Comparison of ENCODE assay signal across 10 cellular contexts in the genomic region with DNA sequence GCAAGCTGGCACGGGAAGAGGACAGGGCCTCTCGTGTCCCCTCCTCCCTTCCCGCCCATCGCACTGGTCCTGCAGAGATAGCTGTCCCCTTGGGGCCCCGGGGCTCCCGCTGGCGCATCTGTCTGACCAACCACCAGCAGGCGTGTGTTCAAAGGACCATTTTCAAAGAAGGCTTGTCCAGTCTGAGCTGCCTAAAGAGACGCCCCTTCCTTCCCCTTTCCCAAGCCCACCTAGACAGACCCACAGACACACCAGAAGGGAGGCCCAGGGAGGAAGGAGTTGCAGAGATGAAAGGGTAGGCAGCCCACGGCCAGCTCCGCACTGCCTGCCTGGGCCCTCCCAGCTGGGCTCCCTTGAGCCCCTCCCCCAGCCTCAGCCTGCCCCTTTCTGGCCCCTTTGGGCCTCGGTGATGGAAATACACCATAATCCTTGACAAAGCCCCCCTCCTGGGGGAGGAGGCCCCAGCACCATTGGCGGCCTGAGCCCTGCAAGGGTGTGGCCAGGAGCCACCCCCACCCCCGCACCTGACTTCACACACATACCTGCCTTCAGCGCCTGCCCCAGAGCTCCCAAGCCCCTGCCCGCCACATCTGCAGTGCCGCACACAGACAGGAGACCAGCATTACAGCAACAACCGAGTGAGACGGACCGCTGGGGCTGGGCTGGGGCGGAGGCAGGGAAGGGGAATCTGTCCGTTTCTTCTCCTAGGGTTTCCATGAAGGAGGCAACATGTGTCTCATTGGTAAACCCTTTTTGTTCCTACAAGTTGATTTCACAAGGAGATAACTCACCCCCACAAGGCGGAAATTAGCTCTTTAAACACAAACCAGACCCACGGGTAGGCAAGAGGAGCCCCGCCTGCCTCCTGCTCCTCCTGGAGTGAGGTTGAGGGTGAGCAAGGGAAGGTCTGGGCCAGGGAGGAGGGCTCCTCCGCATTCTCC. TPM values are rescaled to one million over a fixed set of nuclear protein-coding genes. Genes with fewer than 3 reads are reported as not detected.
A peak's percentile ranks its signal among the peaks of the same experiment; 100 is the strongest.
DNase-seq lines count a peak whose midpoint lies in the region; ATAC-seq and TF ChIP-seq lines count a peak whose summit lies in the region.
"Had no signal": no experiment of that assay in that cellular context is flagged by ENCODE, and none has a peak within 500 bp of the region (broad histone marks: within the 10 kb centered on the region; RNA-seq: fewer than 3 reads in every experiment).

TSS of gene STRA6 (minus strand) at position 327 of the 941 bp plus-strand sequence. CDS start 520 bp downstream, outside the sequence.

- intact Hi-C loops in left lung (cut with DNase I): no loop called here

- H3K4me3 ChIP-seq in Loucy (ENCODE audit: low read length, poor library complexity, severe bottlenecking) (peak within 1 kb of the TSS; percentile 75), astrocyte of the cerebellum (ENCODE audit: low read depth, low read length) (peak within 1 kb of the TSS; percentile 1), left lung (no peak within 1 kb of the TSS)

- peak; percentile 55 for TF ChIP-seq CTCF in Loucy (conservative IDR thresholded peaks at IDR 0.05; ENCODE audit: low read length)
- no peak for TF ChIP-seq CTCF in astrocyte of the cerebellum (IDR thresholded peaks at IDR 0.05; ENCODE audit: low read depth, low read length, missing control alignments)
- no peak for TF ChIP-seq CTCF in left lung (IDR thresholded peaks at IDR 0.05)

- H2AFZ ChIP-seq in Loucy (ENCODE audit: low read length): no peak within 1 kb of the TSS; the same call in 1 of the 2 replicates

- ATAC-seq in left lung (peak; percentile 58), HG03025 (IDR thresholded peaks at IDR 0.05; ENCODE audit: low FRiP score, unreplicated experiment) (no peak)
- ATAC-seq: Right ventricle myocardium inferior had no signal

- DNase-seq in D341Med (ENCODE audit: low spot score): peak; percentile 89
- no peak for DNase-seq in astrocyte of the cerebellum (ENCODE audit: low read depth)
- peak in 1 of 2 donors; percentile 77 for DNase-seq in left lung
- no peak for DNase-seq in NCI-H1105 (lab: John Stamatoyannopoulos, UW)
- DNase-seq in substantia nigra (lab: John Stamatoyannopoulos, UW): no peak
- DNase-seq in activated CD4-positive, CD25-positive, alpha-beta regulatory T cell treated with anti-CD3 and anti-CD28 coated beads, Interleukin-2, amount 50 U/mL, for 72 hours: no peak
- DNase-seq: activated naive CD8-positive, alpha-beta T cell treated with anti-CD3 and anti-CD28 coated beads, Interleukin-2, amount 10 ng/mL, durations not matched to agents 7 days and 5 days had no signal

- H3K27ac ChIP-seq in left lung (no peak within 1 kb of the TSS), substantia nigra (ENCODE audit: low read depth, low read length, poor library complexity, severe bottlenecking) (no peak within 1 kb of the TSS)

- in situ Hi-C loops in astrocyte of the cerebellum (cut with HindIII; ENCODE audit: low sequenced_read_pairs): no loop called here

- H3K36me3 ChIP-seq in Loucy (ENCODE audit: insufficient read depth, low read length) (peaks cover 10% of the 10 kb centered on the region; the same call in 1 of the 2 replicates), left lung (no peaks in the 10 kb centered on the region)

- peaks cover 87% of the 10 kb centered on the region for H3K79me2 ChIP-seq in Loucy (ENCODE audit: insufficient read depth, low read length)

- peaks cover 14% of the 10 kb centered on the region for H4K20me1 ChIP-seq in Loucy (ENCODE audit: insufficient read depth, low read length, poor library complexity, severe bottlenecking)

- peak within 1 kb of the TSS; percentile 91 for H3K4me2 ChIP-seq in Loucy (ENCODE audit: low read depth, low read length, poor library complexity, severe bottlenecking)

- no peaks in the 10 kb centered on the region for H3K9me3 ChIP-seq in Loucy (ENCODE audit: insufficient read depth, low read depth, low read length)
- H3K9me3 ChIP-seq in left lung: no peaks in the 10 kb centered on the region

- peaks cover 7% of the 10 kb centered on the region for H3F3A ChIP-seq in Loucy (ENCODE audit: low read depth)

- peak within 1 kb of the TSS; percentile 90 for H3K9ac ChIP-seq in Loucy (ENCODE audit: low read depth, low read length, poor library complexity, severe bottlenecking)

- no peaks in the 10 kb centered on the region for H3K9me2 ChIP-seq in Loucy (replicated peaks; ENCODE audit: low read depth, low read length)

- H3K4me1 ChIP-seq in Loucy (ENCODE audit: insufficient read depth, low read length, poor library complexity, severe bottlenecking) (peaks cover 69% of the 10 kb centered on the region), left lung (peaks cover 0 to 4% of the 10 kb centered on the region in 2 donors)

- H3K27me3 ChIP-seq in Loucy (ENCODE audit: insufficient read depth, low read length, poor library complexity, severe bottlenecking) (no peaks in the 10 kb centered on the region), left lung (peaks cover 0 to 11% of the 10 kb centered on the region in 2 donors)

RNA-seq across cellular contexts. Expression of gene STRA6, which starts in this region (rescaled TPM):
- total RNA-seq in left lung: under 1 TPM; 0.38 to 0.60 TPM
- total RNA-seq: activated naive CD8-positive, alpha-beta T cell treated with anti-CD3 and anti-CD28 coated beads, Interleukin-2, amount 10 ng/mL, durations not matched to agents 7 days and 5 days; Right ventricle myocardium inferior had no signal

Comparison
In these comparisons a context has a peak if more than half of its experiments do, and no peak if none do; other contexts are left out.
1. Peak in ATAC-seq in left lung; RNA of the gene not detected or under 1 TPM.
2. H3K4me3 ChIP-seq: peak in Loucy (single experiment) and astrocyte of the cerebellum (single experiment); none in left lung (0 of 2).